Comparison of ENCODE assay signal across 34 cellular contexts in the genomic region with DNA sequence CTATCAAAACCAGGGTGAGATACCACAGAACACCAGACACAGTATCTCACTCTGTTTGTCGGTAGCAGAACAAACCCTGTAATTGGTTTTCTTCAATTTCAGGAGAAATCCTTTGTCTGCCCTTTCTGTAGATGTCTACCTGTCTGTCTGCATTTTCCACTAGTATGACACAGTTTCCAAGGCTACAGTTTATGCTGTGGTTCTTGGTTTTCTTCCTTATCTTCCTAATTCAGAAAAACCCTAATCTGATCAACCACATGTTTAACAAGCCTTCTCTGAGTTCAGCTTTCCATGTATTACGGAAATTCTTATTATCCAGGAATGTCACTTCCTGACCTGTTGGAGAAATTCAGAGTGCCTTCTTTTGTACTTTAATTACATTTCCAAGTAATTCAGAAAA.
"Had no signal": no experiment of that assay in that cellular context is flagged by ENCODE, and none has a peak within 500 bp of the region (broad histone marks: within the 10 kb centered on the region; RNA-seq: fewer than 3 reads in every experiment).

No MANE protein-coding gene starts in this region.

- H3K36me3 ChIP-seq: brain microvascular endothelial cell, esophagus squamous epithelium, gastroesophageal sphincter, heart right ventricle had no signal

- H3K4me1 Mint-ChIP-seq: activated CD4-positive, alpha-beta memory T cell treated with anti-CD3 and anti-CD28 coated beads, Interleukin-2, amount 10 ng/mL, durations not matched to agents 7 days and 5 days; activated CD4-positive, alpha-beta T cell treated with anti-CD3 and anti-CD28 coated beads, Interleukin-2, amount 10 ng/mL, durations not matched to agents 7 days and 5 days; activated T-helper 17 cell treated with anti-CD3 and anti-CD28 coated beads, Interleukin-2, amount 50 U/mL, for 72 hours; central memory CD8-positive, alpha-beta T cell had no signal

- H2AFZ ChIP-seq: hepatocyte had no signal

- H3K27ac Mint-ChIP-seq: activated CD4-positive, alpha-beta memory T cell treated with anti-CD3 and anti-CD28 coated beads, Interleukin-2, amount 10 ng/mL, durations not matched to agents 7 days and 5 days; activated CD4-positive, alpha-beta T cell treated with anti-CD3 and anti-CD28 coated beads, Interleukin-2, amount 10 ng/mL, durations not matched to agents 7 days and 5 days; activated naive CD8-positive, alpha-beta T cell; activated T-cell treated with anti-CD3 and anti-CD28 coated beads, Interleukin-2, amount 50 U/mL, for 24 hours; activated T-helper 17 cell treated with anti-CD3 and anti-CD28 coated beads, Interleukin-2, amount 50 U/mL, for 72 hours; dendritic cell treated with granulocyte-macrophage colony-stimulating factor and Interleukin-4, amounts not matched to agents 40 ng/mL and 50 ng/mL, for 4 days; endodermal cell; WTC11 had no signal

- FAIRE-seq: astrocyte, bronchial epithelial cell, TTC549 had no signal

- H3K27ac ChIP-seq: brain microvascular endothelial cell, coronary artery, dorsolateral prefrontal cortex, esophagus squamous epithelium, gastroesophageal sphincter, heart right ventricle, hepatocyte, VCaP had no signal

- H3K4me2 ChIP-seq: hepatocyte had no signal

- H3K4me1 ChIP-seq: esophagus squamous epithelium, gastroesophageal sphincter, heart right ventricle had no signal

- H3K79me2 ChIP-seq: hepatocyte had no signal

- ATAC-seq: activated T-helper 17 cell treated with anti-CD3 and anti-CD28 coated beads, Interleukin-2, amount 50 U/mL, for 72 hours; gastroesophageal sphincter; heart right ventricle; WTC11 had no signal

- H3K9me3 Mint-ChIP-seq: activated CD4-positive, alpha-beta memory T cell treated with anti-CD3 and anti-CD28 coated beads, Interleukin-2, amount 10 ng/mL, durations not matched to agents 7 days and 5 days; activated CD4-positive, alpha-beta T cell treated with anti-CD3 and anti-CD28 coated beads, Interleukin-2, amount 10 ng/mL, durations not matched to agents 7 days and 5 days; activated T-cell treated with anti-CD3 and anti-CD28 coated beads, Interleukin-2, amount 50 U/mL, for 24 hours; activated T-helper 17 cell treated with anti-CD3 and anti-CD28 coated beads, Interleukin-2, amount 50 U/mL, for 72 hours; central memory CD8-positive, alpha-beta T cell; dendritic cell treated with granulocyte-macrophage colony-stimulating factor and Interleukin-4, amounts not matched to agents 40 ng/mL and 50 ng/mL, for 4 days; endodermal cell had no signal

- H3K27me3 ChIP-seq: brain microvascular endothelial cell, dorsolateral prefrontal cortex, esophagus squamous epithelium, gastroesophageal sphincter, hepatocyte had no signal

- DNase-seq: activated CD4-positive, alpha-beta memory T cell treated with anti-CD3 and anti-CD28 coated beads, Interleukin-2, amount 10 ng/mL, durations not matched to agents 7 days and 5 days; activated CD4-positive, alpha-beta T cell treated with anti-CD3 and anti-CD28 coated beads for 1 hour; activated CD4-positive, alpha-beta T cell treated with anti-CD3 and anti-CD28 coated beads for 4 hours; activated CD4-positive, alpha-beta T cell treated with anti-CD3 and anti-CD28 coated beads, Interleukin-2, amount 10 ng/mL, durations not matched to agents 7 days and 5 days; activated CD4-positive, alpha-beta T cell treated with anti-CD3 and anti-CD28 coated beads, Interleukin-2, amount 50 U/mL, for 4 hours; activated CD8-positive, alpha-beta memory T cell treated with anti-CD3 and anti-CD28 coated beads, Interleukin-2, amount 50 U/mL, for 48 hours; activated effector memory CD4-positive, alpha-beta T cell treated with Interleukin-2 at 50 U/mL for 16 hours; activated gamma-delta T cell treated with Interleukin-2 at 50 U/mL for 16 hours; activated naive CD4-positive, alpha-beta T cell treated with anti-CD3 and anti-CD28 coated beads, Interleukin-2, amount 50 U/mL, for 16 hours; activated naive CD4-positive, alpha-beta T cell treated with Interleukin-2 at 50 U/mL for 16 hours; activated T-cell treated with anti-CD3 and anti-CD28 coated beads for 4 hours; activated T-cell treated with anti-CD3 and anti-CD28 coated beads, Interleukin-2, amount 50 U/mL, for 24 hours; amniotic stem cell; anterior cingulate cortex; brain microvascular endothelial cell; dorsolateral prefrontal cortex; effector memory CD4-positive, alpha-beta T cell; endodermal cell; esophagus squamous epithelium; foreskin melanocyte; heart right ventricle; T-helper 2 cell had no signal

- H3K4me3 ChIP-seq: coronary artery, dorsolateral prefrontal cortex, esophagus squamous epithelium, gastroesophageal sphincter, heart right ventricle, hepatocyte had no signal

- H3K9me3 ChIP-seq: esophagus squamous epithelium, gastroesophageal sphincter, heart right ventricle had no signal

- H3K4me3 Mint-ChIP-seq: activated CD4-positive, alpha-beta memory T cell treated with anti-CD3 and anti-CD28 coated beads, Interleukin-2, amount 10 ng/mL, durations not matched to agents 7 days and 5 days; activated CD4-positive, alpha-beta T cell treated with anti-CD3 and anti-CD28 coated beads, Interleukin-2, amount 10 ng/mL, durations not matched to agents 7 days and 5 days; activated naive CD8-positive, alpha-beta T cell; activated T-cell treated with anti-CD3 and anti-CD28 coated beads, Interleukin-2, amount 50 U/mL, for 24 hours; activated T-helper 17 cell treated with anti-CD3 and anti-CD28 coated beads, Interleukin-2, amount 50 U/mL, for 72 hours; central memory CD8-positive, alpha-beta T cell; dendritic cell treated with granulocyte-macrophage colony-stimulating factor and Interleukin-4, amounts not matched to agents 40 ng/mL and 50 ng/mL, for 4 days; endodermal cell; WTC11 had no signal
